8 cellular contexts compared by ENCODE assay signal in the genomic region with DNA sequence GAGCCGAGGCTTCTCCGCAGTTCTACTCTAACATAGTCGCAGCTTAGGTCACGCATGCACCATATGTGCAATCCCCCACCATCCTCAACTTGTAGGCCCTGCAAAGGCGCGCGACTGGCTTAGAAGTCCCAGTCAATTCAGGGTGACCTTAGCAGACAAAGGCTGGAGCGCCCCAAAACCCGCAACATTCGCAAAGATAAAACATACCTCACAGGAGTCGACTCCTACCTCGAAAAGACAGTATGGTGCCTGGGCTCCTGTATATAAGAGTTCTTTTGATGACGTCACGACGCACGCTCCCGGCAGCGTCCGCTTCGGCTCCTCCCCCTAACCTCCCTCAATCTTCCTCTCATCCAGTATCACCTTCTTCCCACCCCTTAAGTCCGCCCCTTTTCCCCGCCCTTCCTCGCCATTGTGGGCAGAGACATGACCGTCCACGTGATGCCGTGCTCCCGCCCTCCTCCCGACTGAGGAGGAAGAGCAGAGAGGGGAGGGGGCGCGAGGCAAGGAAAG.
DNase-seq lines count a peak whose midpoint lies in the region; ATAC-seq and FAIRE-seq lines count a peak whose summit lies in the region.

A gene (minus strand): TSS at position 237 of the 513 bp plus-strand sequence.

- FAIRE-seq in colon (lab: Jason Lieb, UNC) = peak; percentile 10

- DNase-seq in AG20443 (ENCODE audit: low spot score) = peak; percentile 98
- peak; percentile 97 for DNase-seq in NCI-H510A treated with DMSO at 0.1 percent for 48 hours (lab: John Stamatoyannopoulos, UW)
- DNase-seq in activated CD4-positive, alpha-beta T cell treated with anti-CD3 and anti-CD28 coated beads for 24 hours (ENCODE audit: low read depth in 2 of 2) = peak; percentile 99 to 100
- peak; percentile 100 for DNase-seq in kidney tubule cell (ENCODE audit: low spot score)
- peak; percentile 97 to 99 (median 99) for DNase-seq in stimulated activated CD4-positive, alpha-beta T cell treated with anti-CD3 and anti-CD28 coated beads, Interleukin-1b, Interleukin-23, amount 100 ng/mL, for 24 hours (ENCODE audit: low read depth in 4 of 4, low spot score in 1 of 4)

- ATAC-seq in GM19043 (IDR thresholded peaks at IDR 0.05; ENCODE audit: low read depth, unreplicated experiment) (peak; percentile 63), HG03378 (IDR thresholded peaks at IDR 0.05; ENCODE audit: unreplicated experiment) (peak; percentile 78)

Comparison
In these comparisons a context has a peak if more than half of its experiments do, and no peak if none do; other contexts are left out.
1. Peak in every context shown above with its lines: DNase-seq and ATAC-seq.